3 cellular contexts compared by ENCODE assay signal in the genomic region with DNA sequence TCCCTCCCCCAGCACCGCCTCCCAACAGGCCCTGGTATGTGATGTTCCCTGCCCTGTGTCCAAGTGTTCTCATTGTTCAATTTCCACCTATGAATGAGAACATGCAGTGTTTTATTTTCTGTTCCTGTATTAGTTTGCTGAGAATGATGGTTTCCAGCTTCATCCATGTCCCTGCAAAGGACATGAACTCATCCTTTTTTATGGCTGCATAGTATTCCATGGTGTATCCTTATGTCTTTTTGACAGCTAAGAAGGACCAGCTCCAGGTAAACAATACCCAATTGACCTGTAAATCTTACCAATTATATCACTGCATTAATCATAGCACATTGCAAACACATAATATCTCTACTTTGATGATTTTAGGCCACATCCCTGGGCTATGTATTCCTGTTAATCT. TPM values are rescaled to one million over a fixed set of nuclear protein-coding genes. Genes with fewer than 3 reads are reported as not detected.
"Had no signal": no experiment of that assay in that cellular context is flagged by ENCODE, and none has a peak within 500 bp of the region (broad histone marks: within the 10 kb centered on the region; RNA-seq: fewer than 3 reads in every experiment).

No MANE protein-coding gene starts in this region.

RNA-seq across cellular contexts. Expression of a gene that starts 23.8 kb away (rescaled TPM):
- total RNA-seq: HepG2 had no signal
- polyA plus RNA-seq: HepG2 had no signal

RNA-seq across cellular contexts. Expression of a gene that starts 33.8 kb away (rescaled TPM):
- total RNA-seq: HepG2, IMR-90 had no signal
- polyA plus RNA-seq: HepG2, IgD-negative memory B cell, IMR-90 had no signal
